ENCODE assay signal across 10 cellular contexts in genomic region chr6:119116712-119117281, GRCh38. TPM values are rescaled to one million over a fixed set of nuclear protein-coding genes. Genes with fewer than 3 reads are reported as not detected.
A peak's percentile ranks its signal among the peaks of the same experiment; 100 is the strongest.
DNase-seq lines count a peak whose midpoint lies in the region; ATAC-seq, FAIRE-seq and TF ChIP-seq lines count a peak whose summit lies in the region.
"Had no signal": no experiment of that assay in that cellular context is flagged by ENCODE, and none has a peak within 500 bp of the region (broad histone marks: within the 10 kb centered on the region; RNA-seq: fewer than 3 reads in every experiment).

No MANE protein-coding gene starts in this region.

- H3K18ac ChIP-seq in H1 (ENCODE audit: extremely low read depth, low read length) = no peak overlapping the region

- H3K14ac ChIP-seq in H1 (ENCODE audit: insufficient read length) = no peak overlapping the region

- H2BK5ac ChIP-seq in H1 (ENCODE audit: low read depth, low read length) = no peak overlapping the region

- no peak for TF ChIP-seq POLR2A in H1 (IDR thresholded peaks at IDR 0.05; ENCODE audit: control extremely low read depth in 1 of 2, low read depth in 2 of 2, low read length in 2 of 2)

- TF ChIP-seq EP300 in H1 (IDR thresholded peaks at IDR 0.05; ENCODE audit: borderline replicate concordance in 1 of 2, low read depth in 2 of 2, low read length in 2 of 2) = no peak

- no peak overlapping the region for H3K56ac ChIP-seq in H1 (replicated peaks; ENCODE audit: insufficient read length, low read depth, low read length)

- no peaks in the 10 kb centered on the region for H3K9me3 Mint-ChIP-seq in activated CD4-positive, alpha-beta T cell treated with anti-CD3 and anti-CD28 coated beads for 36 hours (ENCODE audit: low read depth)

- 84% methylated on average over 3 of the region's 3 CpGs; no CpG with 5 or more reads in 1 of the 2 experiments for WGBS in H1 (ENCODE audit: extremely low coverage in 1 of 2, insufficient coverage in 1 of 2, insufficient read length in 1 of 2, insufficient replicate concordance in 2 of 2, low coverage in 1 of 2, low lambda C conversion rate in 2 of 2, missing lambda C conversion rate in 1 of 2), 2 experiments

- no peaks in the 10 kb centered on the region for H3K36me3 Mint-ChIP-seq in activated CD4-positive, alpha-beta T cell treated with anti-CD3 and anti-CD28 coated beads for 36 hours (ENCODE audit: low read depth)

- H3K27ac ChIP-seq in H1 (ENCODE audit: low read depth, low read length) = no peak overlapping the region

- H3K4me3 Mint-ChIP-seq in activated CD4-positive, alpha-beta T cell treated with anti-CD3 and anti-CD28 coated beads for 36 hours = no peak overlapping the region

- 0 out of 4 replicates have a peak, but pooled peaks of 1 of the 2 experiments have one; percentile 16 for TF ChIP-seq RAD21 in H1 (IDR thresholded peaks at IDR 0.05 in 1 of 2, conservative IDR thresholded peaks at IDR 0.05 in 1 of 2; ENCODE audit: low read depth in 2 of 2, low read length in 2 of 2)

- H3K4me2 ChIP-seq in H1 (ENCODE audit: insufficient read depth in 1 of 2, low read depth in 2 of 2, low read length in 2 of 2) = no peak overlapping the region

- H2AFZ ChIP-seq in H1 (ENCODE audit: low read length) = no peak overlapping the region

- no peak overlapping the region for H3K9ac ChIP-seq in H1 (replicated peaks in 1 of 4; ENCODE audit: extremely low read depth in 1 of 4, low read depth in 3 of 4, low read length in 3 of 4)

- H3K27me3 Mint-ChIP-seq in activated CD4-positive, alpha-beta T cell treated with anti-CD3 and anti-CD28 coated beads for 36 hours = no peaks in the 10 kb centered on the region

- H2BK120ac ChIP-seq in H1 (replicated peaks; ENCODE audit: low read depth, low read length) = no peak overlapping the region

- H3K4me1 ChIP-seq in H1 (replicated peaks in 1 of 4; ENCODE audit: control insufficient read depth in 3 of 4, insufficient read depth in 4 of 4, low read length in 3 of 4) = peaks cover 0 to 8% (median 0%) of the 10 kb centered on the region in 4 experiments; a peak in 2 of 7 replicates

- H2BK12ac ChIP-seq in H1 (ENCODE audit: low read depth, low read length) = no peak overlapping the region

- ATAC-seq in activated CD4-positive, alpha-beta T cell treated with anti-CD3 and anti-CD28 coated beads for 36 hours = no peak
- ATAC-seq in GM21367 (IDR thresholded peaks at IDR 0.05; ENCODE audit: unreplicated experiment) (no peak), GM19463 (IDR thresholded peaks at IDR 0.05; ENCODE audit: unreplicated experiment) (no peak)

- peak; percentile 35 for DNase-seq in activated CD4-positive, alpha-beta T cell treated with anti-CD3 and anti-CD28 coated beads for 36 hours
- no peak for DNase-seq in activated CD4-positive, alpha-beta T cell treated with anti-CD3 and anti-CD28 coated beads for 4 hours
- DNase-seq in LNCaP clone FGC (ENCODE audit: low read depth) (no peak), H1 (ENCODE audit: low read depth in 1 of 2, low spot score in 2 of 2) (peak in 1 of 2 experiments; percentile 62), retinal pigment epithelial cell (ENCODE audit: low read depth) (no peak), GM20000 (ENCODE audit: low spot score) (no peak)
- DNase-seq: activated T-cell treated with anti-CD3 and anti-CD28 coated beads, Interleukin-2, amount 50 U/mL, for 1 hour; T-helper 9 cell had no signal

- no peak overlapping the region for H4K91ac ChIP-seq in H1 (replicated peaks; ENCODE audit: insufficient read length, low read length)

- no peak overlapping the region for H2BK15ac ChIP-seq in H1 (ENCODE audit: low read length)

- H2AK5ac ChIP-seq in H1 (ENCODE audit: low read depth, low read length) = no peak overlapping the region

- POLR2A ChIA-PET in activated CD4-positive, alpha-beta T cell treated with anti-CD3 and anti-CD28 coated beads for 36 hours (lab: Charles Lee) = no interaction called here
- POLR2A ChIA-PET in H1 (lab: Charles Lee; ENCODE audit: partially characterized antibody) = no interaction called here

- H3K4me3 ChIP-seq in LNCaP clone FGC (ENCODE audit: low read depth, low read length) = no peak overlapping the region
- H3K4me3 ChIP-seq in H1 (ENCODE audit: extremely low read depth in 1 of 4, insufficient read depth in 2 of 4, low read depth in 3 of 4, low read length in 4 of 4) = no peak overlapping the region
- no peak overlapping the region for H3K4me3 ChIP-seq in retinal pigment epithelial cell (ENCODE audit: low read length)

- no peaks in the 10 kb centered on the region for H3K9me3 ChIP-seq in H1 (ENCODE audit: insufficient read depth in 2 of 2, low read depth in 1 of 2, low read length in 1 of 2)

- H4K20me1 ChIP-seq in H1 (replicated peaks in 1 of 2; ENCODE audit: control insufficient read depth in 1 of 2, insufficient read depth in 2 of 2, low read length in 2 of 2) = no peaks in the 10 kb centered on the region

- H3K27me3 ChIP-seq in H1 (replicated peaks in 1 of 4; ENCODE audit: control insufficient read depth in 3 of 4, extremely low read depth in 1 of 4, insufficient read depth in 3 of 4, low read length in 3 of 4) = peaks cover 0 to 2% (median 0%) of the 10 kb centered on the region in 4 experiments; a peak in 1 of 7 replicates

- no peak overlapping the region for H4K5ac ChIP-seq in H1 (ENCODE audit: insufficient read length, low read depth, low read length)

- H3K79me1 ChIP-seq in H1 (ENCODE audit: low read depth, low read length) = no peaks in the 10 kb centered on the region

- H4K8ac ChIP-seq in H1 (ENCODE audit: extremely low read depth, insufficient read depth, low read length) = no peak overlapping the region

- no peaks in the 10 kb centered on the region for H3K4me1 Mint-ChIP-seq in activated CD4-positive, alpha-beta T cell treated with anti-CD3 and anti-CD28 coated beads for 36 hours

- no peaks in the 10 kb centered on the region for H3K36me3 ChIP-seq in H1 (ENCODE audit: control insufficient read depth in 2 of 4, insufficient read depth in 4 of 4, low read length in 3 of 4)

- no peak overlapping the region for H3K23ac ChIP-seq in H1 (ENCODE audit: insufficient read length)

- intact Hi-C loops in activated CD4-positive, alpha-beta T cell treated with anti-CD3 and anti-CD28 coated beads for 36 hours (cut with DNase I, micrococcal nuclease) = loop anchor here in 1 of 2 experiments (10.0 kb wide), 1 partner anchor 552 kb away; no protein-coding TSS in a partner anchor

- CTCF ChIA-PET in activated CD4-positive, alpha-beta T cell treated with anti-CD3 and anti-CD28 coated beads for 36 hours (lab: Charles Lee) = interaction anchor here (0.9 to 14.7 kb wide), 3 partner anchors 13 to 149 kb away, joined by 3 to 280 read pairs (median 10); no protein-coding TSS in a partner anchor
- CTCF ChIA-PET in H1 (lab: Charles Lee; ENCODE audit: partially characterized antibody) = interaction anchor here (0.6 to 10.9 kb wide), 8 partner anchors 8 to 719 kb away, joined by 3 to 146 read pairs (median 3); no protein-coding TSS in a partner anchor

- no peak overlapping the region for H3K4ac ChIP-seq in H1 (replicated peaks; ENCODE audit: insufficient read length, low read depth, low read length)

- no peak overlapping the region for H2BK20ac ChIP-seq in H1 (ENCODE audit: low read length)

- H3K27ac Mint-ChIP-seq in activated CD4-positive, alpha-beta T cell treated with anti-CD3 and anti-CD28 coated beads for 36 hours = no peak overlapping the region

- FAIRE-seq in H1 (lab: Jason Lieb, UNC) = no peak

- H3K23me2 ChIP-seq in H1 (ENCODE audit: low read depth, low read length) = no peaks in the 10 kb centered on the region

- H3K79me2 ChIP-seq in H1 (ENCODE audit: control insufficient read depth in 1 of 2, insufficient read depth in 2 of 2, low read length in 2 of 2) = no peaks in the 10 kb centered on the region

- TF ChIP-seq CTCF in LNCaP clone FGC (IDR thresholded peaks at IDR 0.05; ENCODE audit: control insufficient read depth, extremely low read depth, insufficient read depth) = 0 out of 2 replicates have a peak, but pooled peaks have one; percentile 17
- TF ChIP-seq CTCF in H1 (IDR thresholded peaks at IDR 0.05; ENCODE audit: control extremely low read depth in 1 of 3, insufficient read depth in 1 of 3, low read depth in 1 of 3, low read length in 3 of 3) = peak; percentile 21 to 55 (median 45); a peak in 3 of 4 replicates
- TF ChIP-seq CTCF in retinal pigment epithelial cell (conservative IDR thresholded peaks at IDR 0.05; ENCODE audit: low read depth, low read length) = peak; percentile 37
- no peak for TF ChIP-seq CTCF in GM20000 (IDR thresholded peaks at IDR 0.05; ENCODE audit: extremely low read depth, missing control alignments)

TF ChIP-seq in H1, 55 proteins besides CTCF, POLR2A, EP300 and RAD21:
- TF ChIP-seq, protein P1, sequence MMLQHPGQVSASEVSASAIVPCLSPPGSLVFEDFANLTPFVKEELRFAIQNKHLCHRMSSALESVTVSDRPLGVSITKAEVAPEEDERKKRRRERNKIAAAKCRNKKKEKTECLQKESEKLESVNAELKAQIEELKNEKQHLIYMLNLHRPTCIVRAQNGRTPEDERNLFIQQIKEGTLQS (IDR thresholded peaks at IDR 0.05; ENCODE audit: insufficient read depth, low read depth, low read length) = no peak
- TF ChIP-seq GABPA (IDR thresholded peaks at IDR 0.05; ENCODE audit: borderline replicate concordance, insufficient read depth, low read length) (no peak), EGR1 (IDR thresholded peaks at IDR 0.05; ENCODE audit: borderline replicate concordance, low read depth, low read length) (no peak), SIX5 (IDR thresholded peaks at IDR 0.05; ENCODE audit: low read depth, low read length) (no peak), YY1 (IDR thresholded peaks at IDR 0.05; ENCODE audit: low read depth, low read length) (no peak), KDM5A (IDR thresholded peaks at IDR 0.05; ENCODE audit: low read length) (no peak), BRCA1 (IDR thresholded peaks at IDR 0.05; ENCODE audit: low read depth, low read length) (no peak), RXRA (IDR thresholded peaks at IDR 0.05; ENCODE audit: insufficient read depth, low read depth, low read length) (no peak)

RNA-seq across cellular contexts. Expression of gene FAM184A, which starts 38.3 kb away (rescaled TPM):
- 10 to 100 TPM; 13.8 to 14.5 TPM for total RNA-seq in activated CD4-positive, alpha-beta T cell treated with anti-CD3 and anti-CD28 coated beads for 36 hours
- total RNA-seq in H1 (2021; fragmentation: NEBNext Ultra II Directional; extraction: Animal tissue kit (Norgen Biotek cat#: 25700)) = 11.3 and 12.1 TPM in 2 replicates
- polyA plus RNA-seq in H1 (2011; rRNA removed) = 3.0 and 6.3 TPM in 2 replicates
- polyA plus RNA-seq in H1 (2011; cell fraction: cytosol; rRNA removed) = 6.2 TPM
- polyA plus RNA-seq in H1 (2011; cell fraction: nucleus; rRNA removed) = 7.4 TPM
- 6.9 to 10.6 TPM (median 6.9 TPM) in 4 replicates for polyA plus RNA-seq in H1 (2012, experiment 1 of 2)
- polyA plus RNA-seq in H1 (2012, experiment 2 of 2) = 0.92 TPM
- polyA plus RNA-seq in H1 (2013, experiment 1 of 2) = 10.6 TPM
- 9.0 TPM for polyA plus RNA-seq in H1 (2013, experiment 2 of 2)
- 4.4 and 5.8 TPM in 2 replicates for polyA minus RNA-seq in H1 (2011; rRNA and poly(A)+ RNA removed)
- 4.5 TPM for polyA minus RNA-seq in H1 (2011; cell fraction: cytosol; rRNA and poly(A)+ RNA removed)
- polyA minus RNA-seq in H1 (2011; cell fraction: nucleus; rRNA and poly(A)+ RNA removed) = 14.3 TPM
